Comparison of ENCODE assay signal across 11 cellular contexts in the genomic region with DNA sequence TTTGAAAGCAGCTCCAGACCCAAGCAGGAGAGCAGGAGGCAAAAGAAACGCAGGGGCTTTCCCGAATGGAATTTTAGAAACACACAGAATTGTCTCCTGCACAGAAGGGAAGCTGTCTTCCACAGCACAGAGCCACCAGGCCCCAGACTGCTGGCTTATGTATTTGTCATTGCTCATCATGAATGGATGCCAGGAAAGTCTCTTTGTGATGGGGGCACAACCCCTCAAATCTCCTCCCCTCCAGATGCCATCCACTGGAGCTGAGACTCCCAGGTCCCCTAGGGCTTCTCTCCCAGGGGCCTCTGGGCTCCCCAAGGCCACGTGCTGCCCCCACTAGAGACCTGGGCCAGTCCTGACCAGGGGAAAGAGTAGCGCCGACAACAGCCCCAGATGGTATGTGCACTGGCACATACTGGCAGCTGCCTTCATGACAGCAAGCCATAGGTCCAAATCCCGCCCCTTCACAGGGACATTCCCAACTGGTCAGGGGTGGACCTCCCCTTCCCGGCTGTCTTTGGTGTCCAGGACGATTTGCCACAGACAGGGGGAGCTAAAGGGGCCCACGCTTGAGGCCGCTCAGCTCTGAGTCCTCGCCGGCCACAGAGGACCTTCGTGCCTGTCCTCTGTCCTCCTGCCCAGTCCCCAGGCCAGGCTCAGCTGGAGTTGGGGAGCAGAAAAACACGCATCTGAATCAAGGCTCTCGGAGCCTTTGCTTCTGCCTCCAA.
DNase-seq lines count a peak whose midpoint lies in the region; ATAC-seq and TF ChIP-seq lines count a peak whose summit lies in the region.
"Had no signal": no experiment of that assay in that cellular context is flagged by ENCODE, and none has a peak within 500 bp of the region (broad histone marks: within the 10 kb centered on the region; RNA-seq: fewer than 3 reads in every experiment).

No MANE protein-coding gene starts in this region.

- H3K79me2 ChIP-seq in osteoblast (ENCODE audit: insufficient read depth, low read length): no peaks in the 10 kb centered on the region
- H3K79me2 ChIP-seq: parathyroid adenoma had no signal

- H3K9me3 Mint-ChIP-seq in CD8-positive, alpha-beta T cell: no peaks in the 10 kb centered on the region

- no peak overlapping the region for H3K27ac Mint-ChIP-seq in CD8-positive, alpha-beta T cell

- H3K9me3 ChIP-seq in Panc1 (ENCODE audit: control insufficient read depth, insufficient read depth, low read depth, low read length): no peaks in the 10 kb centered on the region
- no peaks in the 10 kb centered on the region for H3K9me3 ChIP-seq in osteoblast (ENCODE audit: low read depth, low read length)
- H3K9me3 ChIP-seq in CD8-positive, alpha-beta T cell (ENCODE audit: low read length): no peaks in the 10 kb centered on the region

- peaks cover 1% of the 10 kb centered on the region; the same call in 1 of the 2 replicates for H3K27me3 ChIP-seq in BJ (ENCODE audit: control insufficient read depth, insufficient read depth, low read length)
- no peaks in the 10 kb centered on the region for H3K27me3 ChIP-seq in Panc1 (ENCODE audit: control insufficient read depth, insufficient read depth, low read length)
- H3K27me3 ChIP-seq in osteoblast (ENCODE audit: insufficient read depth, low read length): peaks cover 4% of the 10 kb centered on the region
- H3K27me3 ChIP-seq in CD8-positive, alpha-beta T cell (ENCODE audit: insufficient read depth, low read length): no peaks in the 10 kb centered on the region

- in situ Hi-C loops in Panc1 (cut with HindIII; ENCODE audit: low pct_unique_long_range_greater_than_20kb, low sequenced_read_pairs): no loop called here

- H3K4me2 ChIP-seq in osteoblast (ENCODE audit: insufficient read depth, low read length): no peak overlapping the region

- no peak overlapping the region for H2AFZ ChIP-seq in osteoblast (ENCODE audit: low read length)

- intact Hi-C loops in Panc1 (cut with micrococcal nuclease; ENCODE audit: unreplicated experiment): loop anchor here (1.0 to 5.0 kb wide), 2 partner anchors 196 to 404 kb away; no protein-coding TSS in a partner anchor
- intact Hi-C loops in CD8-positive, alpha-beta T cell (cut with DNase I, micrococcal nuclease): no loop called here

- H3K4me1 ChIP-seq in Panc1 (ENCODE audit: control insufficient read depth, insufficient read depth, low read length) (peaks cover 3% of the 10 kb centered on the region), osteoblast (ENCODE audit: insufficient read depth, low read length) (peaks cover 10% of the 10 kb centered on the region)
- H3K4me1 ChIP-seq in CD8-positive, alpha-beta T cell (ENCODE audit: insufficient read depth, low read length): peaks cover 11% of the 10 kb centered on the region

- BruUV-seq in Panc1 (replicated peaks; lab: Mats Ljungman, UMichigan): no TSS peak

- CTCF ChIA-PET in BJ (lab: Yijun Ruan, JAX): interaction anchor here (0.8 to 5.8 kb wide), 16 partner anchors 7 to 406 kb away, joined by 3 to 91 read pairs (median 3); no protein-coding TSS in a partner anchor
- CTCF ChIA-PET in Panc1 (lab: Charles Lee): interaction anchor here (0.6 to 1.6 kb wide), 3 partner anchors 8 to 196 kb away, joined by 3 to 6 read pairs (median 3); no protein-coding TSS in a partner anchor
- CTCF ChIA-PET in CD8-positive, alpha-beta T cell (lab: Charles Lee): interaction anchor here (1.6 to 5.2 kb wide), 3 partner anchors 13 to 532 kb away, joined by 6 to 33 read pairs (median 11); no protein-coding TSS in a partner anchor

- no peaks in the 10 kb centered on the region for H4K20me1 ChIP-seq in osteoblast (ENCODE audit: insufficient read depth, low read length)

- H3K4me3 ChIP-seq in BJ (ENCODE audit: low read depth, low read length): no peak overlapping the region
- no peak overlapping the region for H3K4me3 ChIP-seq in Panc1 (ENCODE audit: low read depth in 2 of 2, low read length in 2 of 2)
- H3K4me3 ChIP-seq in osteoblast (ENCODE audit: insufficient read depth, low read length): no peak overlapping the region
- H3K4me3 ChIP-seq in CD8-positive, alpha-beta T cell (ENCODE audit: low read depth, low read length): no peak overlapping the region

- H3K27ac ChIP-seq in Panc1 (ENCODE audit: low read length) (no peak overlapping the region), osteoblast (ENCODE audit: low read depth, low read length) (no peak overlapping the region)
- no peak overlapping the region for H3K27ac ChIP-seq in CD8-positive, alpha-beta T cell (ENCODE audit: low read depth, low read length)
- H3K27ac ChIP-seq: parathyroid adenoma had no signal

- ATAC-seq in Panc1: peak; percentile 65
- ATAC-seq in CD8-positive, alpha-beta T cell: no peak

- H3K27me3 Mint-ChIP-seq in CD8-positive, alpha-beta T cell (ENCODE audit: low read depth): peaks cover 7% of the 10 kb centered on the region

- H3K4me1 Mint-ChIP-seq in CD8-positive, alpha-beta T cell (ENCODE audit: low read depth): peaks cover 20% of the 10 kb centered on the region

- H3K36me3 ChIP-seq in BJ (ENCODE audit: control insufficient read depth, insufficient read depth, low read length): no peaks in the 10 kb centered on the region
- H3K36me3 ChIP-seq in Panc1 (ENCODE audit: control insufficient read depth, insufficient read depth, low read length): no peaks in the 10 kb centered on the region
- H3K36me3 ChIP-seq in osteoblast (ENCODE audit: insufficient read depth, low read length): no peaks in the 10 kb centered on the region
- H3K36me3 ChIP-seq in CD8-positive, alpha-beta T cell (ENCODE audit: insufficient read depth, low read length): no peaks in the 10 kb centered on the region

- H3K36me3 Mint-ChIP-seq in CD8-positive, alpha-beta T cell: no peaks in the 10 kb centered on the region

- TF ChIP-seq CTCF in BJ (IDR thresholded peaks at IDR 0.05; ENCODE audit: insufficient read depth, low read depth, low read length) (peak; percentile 9; the same call in 1 of the 2 replicates), Panc1 (IDR thresholded peaks at IDR 0.05) (peak; percentile 47), osteoblast (IDR thresholded peaks at IDR 0.05; ENCODE audit: extremely low read depth, low read depth, low read length) (peak; percentile 10)
- TF ChIP-seq CTCF in CD8-positive, alpha-beta T cell (IDR thresholded peaks at IDR 0.05): no peak

- no peak for TF ChIP-seq POLR2A in erythroblast (IDR thresholded peaks at IDR 0.05; ENCODE audit: low read length)

- DNase-seq in BJ (ENCODE audit: low read depth) (no peak), Panc1 (ENCODE audit: low read depth, low spot score) (no peak), globus pallidus (ENCODE audit: low spot score) (peak; percentile 47), osteoblast (ENCODE audit: insufficient read length, low spot score, missing footprints) (peak; percentile 82), NCI-H2196 treated with DMSO at 0.1 percent for 48 hours (lab: John Stamatoyannopoulos, UW; ENCODE audit: unreplicated experiment) (no peak), erythroblast (lab: John Stamatoyannopoulos, UW) (no peak)
- DNase-seq in CD8-positive, alpha-beta T cell: no peak
- DNase-seq in stimulated activated CD4-positive, alpha-beta T cell treated with anti-CD3 and anti-CD28 coated beads, Interleukin-15, amount 100 ng/mL, for 24 hours: no peak
- DNase-seq: SHP77 treated with DMSO at 0.1 percent for 48 hours; stimulated activated naive CD4-positive, alpha-beta T cell treated with Interleukin-2 at 50 U/mL for 16 hours had no signal

- POLR2A ChIA-PET in BJ (lab: Charles Lee): no interaction called here
- POLR2A ChIA-PET in Panc1 (lab: Charles Lee): no interaction called here
- POLR2A ChIA-PET in CD8-positive, alpha-beta T cell (lab: Charles Lee): interaction anchor here (0.7 kb wide), 1 partner anchor 22 kb away, joined by 3 read pairs; no protein-coding TSS in a partner anchor

- H3K4me3 Mint-ChIP-seq in CD8-positive, alpha-beta T cell: no peak overlapping the region

Comparison
In these comparisons a context has a peak if more than half of its experiments do, and no peak if none do; other contexts are left out.
1. DNase-seq: peak in globus pallidus (single experiment) and osteoblast (single experiment); none in BJ (single experiment), Panc1 (single experiment), NCI-H2196 treated with DMSO at 0.1 percent for 48 hours (single experiment), CD8-positive, alpha-beta T cell (0 of 7), erythroblast (0 of 2) and stimulated activated CD4-positive, alpha-beta T cell treated with anti-CD3 and anti-CD28 coated beads, Interleukin-15, amount 100 ng/mL, for 24 hours (single experiment).